In genomic region chr19:38737297-38737865, GRCh38 we compare ENCODE assay signal across 2 cellular contexts.
TF ChIP-seq lines count a peak whose summit lies in the region.

No MANE protein-coding gene starts in this region.

TF ChIP-seq in HEK293, 187 proteins besides CTCF, POLR2A, EP300 and RAD21:
- no peak for TF ChIP-seq ZNF19 (tag by site-specific recombination; IDR thresholded peaks at IDR 0.05; ENCODE audit: low read depth)
- TF ChIP-seq ZNF513 (tag by site-specific recombination; IDR thresholded peaks at IDR 0.05): peak; percentile 77
- 0 out of 2 replicates have a peak, but pooled peaks have one; percentile 12 for TF ChIP-seq ZBTB10 (tag by site-specific recombination; IDR thresholded peaks at IDR 0.05)

TF ChIP-seq in GM12878, 131 proteins besides CTCF, POLR2A, EP300 and RAD21:
- TF ChIP-seq TCF3 (IDR thresholded peaks at IDR 0.05; ENCODE audit: borderline replicate concordance, insufficient read depth, low read depth, low read length): no peak
- TF ChIP-seq ATF3 (IDR thresholded peaks at IDR 0.05; ENCODE audit: borderline replicate concordance, extremely low read depth, low read depth, low read length): no peak
- TF ChIP-seq ATF2 (IDR thresholded peaks at IDR 0.05; ENCODE audit: low read length): no peak
- no peak for TF ChIP-seq BCLAF1 (IDR thresholded peaks at IDR 0.05)
- TF ChIP-seq RELA (IDR thresholded peaks at IDR 0.05; ENCODE audit: borderline replicate concordance, partially characterized antibody): no peak
- no peak for TF ChIP-seq RAD51 (IDR thresholded peaks at IDR 0.05)
- TF ChIP-seq ZZZ3 (IDR thresholded peaks at IDR 0.05; ENCODE audit: control insufficient read depth, insufficient read length, low read depth): no peak
- no peak for TF ChIP-seq SP1 (IDR thresholded peaks at IDR 0.05; ENCODE audit: low read depth, low read length)
- TF ChIP-seq HDGF (IDR thresholded peaks at IDR 0.05): no peak
- no peak for TF ChIP-seq IRF4 (IDR thresholded peaks at IDR 0.05; ENCODE audit: low read depth, low read length)
- TF ChIP-seq EGR1 (IDR thresholded peaks at IDR 0.05; ENCODE audit: borderline replicate concordance in 1 of 2, low read depth in 2 of 2, low read length in 2 of 2): no peak
- TF ChIP-seq RELB (IDR thresholded peaks at IDR 0.05; ENCODE audit: low read depth): no peak
- no peak for TF ChIP-seq IKZF2 (IDR thresholded peaks at IDR 0.05)
TF ChIP-seq in GM12878: peak in this region for 0.
